12 cellular contexts compared by ENCODE assay signal in genomic region chr12:106147956-106148355, GRCh38. TPM values are rescaled to one million over a fixed set of nuclear protein-coding genes. Genes with fewer than 3 reads are reported as not detected.
DNase-seq lines count a peak whose midpoint lies in the region; ATAC-seq and TF ChIP-seq lines count a peak whose summit lies in the region.
"Had no signal": no experiment of that assay in that cellular context is flagged by ENCODE, and none has a peak within 500 bp of the region (broad histone marks: within the 10 kb centered on the region; RNA-seq: fewer than 3 reads in every experiment).

No MANE protein-coding gene starts in this region.

- H3K27ac ChIP-seq in caudate nucleus (ENCODE audit: low read depth, low read length) (peak overlapping the region; percentile 39), right lobe of liver (no peak overlapping the region), upper lobe of right lung (no peak overlapping the region), esophagus squamous epithelium (no peak overlapping the region)

- H3K36me3 ChIP-seq in right lobe of liver (no peaks in the 10 kb centered on the region), upper lobe of right lung (no peaks in the 10 kb centered on the region), esophagus squamous epithelium (no peaks in the 10 kb centered on the region)

- H3K4me3 ChIP-seq in right lobe of liver (no peak overlapping the region), upper lobe of right lung (no peak overlapping the region), esophagus squamous epithelium (no peak overlapping the region)

- H3K4me1 ChIP-seq in right lobe of liver (peaks cover 0 to 34% (median 10%) of the 10 kb centered on the region in 4 donors), upper lobe of right lung (peaks cover 11% of the 10 kb centered on the region), esophagus squamous epithelium (peaks cover 0 to 8% (median 0%) of the 10 kb centered on the region in 3 donors)

- H3K4me3 Mint-ChIP-seq in activated CD4-positive, alpha-beta T cell treated with anti-CD3 and anti-CD28 coated beads for 36 hours = no peak overlapping the region
- H3K4me3 Mint-ChIP-seq: naive thymus-derived CD4-positive, alpha-beta T cell; stimulated activated memory B cell treated with anti-CD40 and anti-IgM and Interleukin-4, amounts not matched to agents 10 μg/mL and 1 μg/mL and 100 μg/mL, for 72 hours had no signal

- no peaks in the 10 kb centered on the region for H3K4me1 Mint-ChIP-seq in activated CD4-positive, alpha-beta T cell treated with anti-CD3 and anti-CD28 coated beads for 36 hours
- H3K4me1 Mint-ChIP-seq: naive thymus-derived CD4-positive, alpha-beta T cell had no signal

- POLR2A ChIA-PET in activated CD4-positive, alpha-beta T cell treated with anti-CD3 and anti-CD28 coated beads for 36 hours (lab: Charles Lee) = no interaction called here

- H3K9me3 Mint-ChIP-seq in activated CD4-positive, alpha-beta T cell treated with anti-CD3 and anti-CD28 coated beads for 36 hours (ENCODE audit: low read depth) = no peaks in the 10 kb centered on the region
- H3K9me3 Mint-ChIP-seq: naive thymus-derived CD4-positive, alpha-beta T cell; stimulated activated memory B cell treated with anti-CD40 and anti-IgM and Interleukin-4, amounts not matched to agents 10 μg/mL and 1 μg/mL and 100 μg/mL, for 72 hours had no signal

- H3K27me3 Mint-ChIP-seq in activated CD4-positive, alpha-beta T cell treated with anti-CD3 and anti-CD28 coated beads for 36 hours = peaks cover 25% of the 10 kb centered on the region

- H3K36me3 Mint-ChIP-seq in activated CD4-positive, alpha-beta T cell treated with anti-CD3 and anti-CD28 coated beads for 36 hours (ENCODE audit: low read depth) = no peaks in the 10 kb centered on the region
- H3K36me3 Mint-ChIP-seq: naive thymus-derived CD4-positive, alpha-beta T cell; stimulated activated memory B cell treated with anti-CD40 and anti-IgM and Interleukin-4, amounts not matched to agents 10 μg/mL and 1 μg/mL and 100 μg/mL, for 72 hours had no signal

- TF ChIP-seq CTCF in right lobe of liver (IDR thresholded peaks at IDR 0.05) (no peak), upper lobe of right lung (IDR thresholded peaks at IDR 0.05) (no peak), esophagus squamous epithelium (IDR thresholded peaks at IDR 0.05) (no peak)

- peak; percentile 74 to 85 (median 76) for ATAC-seq in right lobe of liver
- ATAC-seq in upper lobe of right lung = peak; percentile 36
- ATAC-seq in activated CD4-positive, alpha-beta T cell treated with anti-CD3 and anti-CD28 coated beads for 36 hours = no peak
- ATAC-seq in GM18868 (IDR thresholded peaks at IDR 0.05; ENCODE audit: unreplicated experiment) = no peak
- ATAC-seq: naive thymus-derived CD4-positive, alpha-beta T cell; Panc1; stimulated activated memory B cell treated with anti-CD40 and anti-IgM and Interleukin-4, amounts not matched to agents 10 μg/mL and 1 μg/mL and 100 μg/mL, for 72 hours had no signal

- intact Hi-C loops in right lobe of liver (cut with DNase I) = no loop called here
- intact Hi-C loops in upper lobe of right lung (cut with DNase I) = no loop called here
- intact Hi-C loops in activated CD4-positive, alpha-beta T cell treated with anti-CD3 and anti-CD28 coated beads for 36 hours (cut with DNase I, micrococcal nuclease) = no loop called here
- intact Hi-C loops in esophagus squamous epithelium (cut with DNase I) = loop anchor here (5.0 kb wide), 1 partner anchor 726 kb away; no protein-coding TSS in a partner anchor

- WGBS in right lobe of liver (ENCODE audit: insufficient coverage, low coverage, low lambda C conversion rate, missing lambda C conversion rate) = 23% methylated on average over 9 of the region's 12 CpGs
- WGBS in esophagus squamous epithelium, 2 donors = 58 to 65% methylated on average over 6 of the region's 12 CpGs

- H3K27me3 ChIP-seq in right lobe of liver (no peaks in the 10 kb centered on the region), upper lobe of right lung (no peaks in the 10 kb centered on the region), esophagus squamous epithelium (no peaks in the 10 kb centered on the region)

- TF ChIP-seq POLR2A in right lobe of liver (IDR thresholded peaks at IDR 0.05) (no peak), esophagus squamous epithelium (IDR thresholded peaks at IDR 0.05) (no peak)

- no peak overlapping the region for H3K27ac Mint-ChIP-seq in activated CD4-positive, alpha-beta T cell treated with anti-CD3 and anti-CD28 coated beads for 36 hours
- H3K27ac Mint-ChIP-seq: naive thymus-derived CD4-positive, alpha-beta T cell; stimulated activated memory B cell treated with anti-CD40 and anti-IgM and Interleukin-4, amounts not matched to agents 10 μg/mL and 1 μg/mL and 100 μg/mL, for 72 hours had no signal

- CTCF ChIA-PET in activated CD4-positive, alpha-beta T cell treated with anti-CD3 and anti-CD28 coated beads for 36 hours (lab: Charles Lee) = interaction anchor here (0.9 to 2.4 kb wide), 4 partner anchors 11 to 727 kb away, joined by 4 to 12 read pairs (median 8); no protein-coding TSS in a partner anchor

- peak; percentile 42 for DNase-seq in NCI-H2107 treated with DMSO at 0.1 percent for 48 hours (lab: John Stamatoyannopoulos, UW; ENCODE audit: unreplicated experiment)
- DNase-seq in NCI-H2107 (lab: John Stamatoyannopoulos, UW) = no peak
- DNase-seq in caudate nucleus (lab: John Stamatoyannopoulos, UW) = peak in 52 of 61 donors; percentile 13 to 97 (median 46)
- DNase-seq in right lobe of liver = peak; percentile 84 to 86 (median 85)
- no peak for DNase-seq in upper lobe of right lung
- no peak for DNase-seq in activated CD4-positive, alpha-beta T cell treated with anti-CD3 and anti-CD28 coated beads for 36 hours
- no peak for DNase-seq in esophagus squamous epithelium (lab: John Stamatoyannopoulos, UW)
- DNase-seq: 8988T; naive thymus-derived CD4-positive, alpha-beta T cell had no signal

- no peaks in the 10 kb centered on the region for H3K9me3 ChIP-seq in right lobe of liver
- no peaks in the 10 kb centered on the region for H3K9me3 ChIP-seq in upper lobe of right lung
- H3K9me3 ChIP-seq in esophagus squamous epithelium = no peaks in the 10 kb centered on the region

RNA-seq across cellular contexts. Expression of gene NUAK1, which starts 9.2 kb away (rescaled TPM):
- total RNA-seq in right lobe of liver (10 to 100 TPM in 1 of 6 experiments, 1 to 10 TPM in 5; 2.0 to 11.0 (median 3.5) TPM), upper lobe of right lung (40.8 TPM), esophagus squamous epithelium (1 to 10 TPM; 1.1 to 5.1 (median 2.3) TPM)
- total RNA-seq in activated CD4-positive, alpha-beta T cell treated with anti-CD3 and anti-CD28 coated beads for 36 hours = not detected

Comparison
In these comparisons a context has a peak if more than half of its experiments do, and no peak if none do; other contexts are left out.
1. DNase-seq: peak in NCI-H2107 treated with DMSO at 0.1 percent for 48 hours (single experiment), caudate nucleus (52 of 61) and right lobe of liver (3 of 3); none in NCI-H2107 (single experiment), upper lobe of right lung (single experiment), activated CD4-positive, alpha-beta T cell treated with anti-CD3 and anti-CD28 coated beads for 36 hours (single experiment) and esophagus squamous epithelium (single experiment).
2. ATAC-seq: peak in right lobe of liver (4 of 4) and upper lobe of right lung (single experiment); none in activated CD4-positive, alpha-beta T cell treated with anti-CD3 and anti-CD28 coated beads for 36 hours (single experiment) and GM18868 (single experiment).